ENCODE assay signal across 28 cellular contexts in the genomic region with DNA sequence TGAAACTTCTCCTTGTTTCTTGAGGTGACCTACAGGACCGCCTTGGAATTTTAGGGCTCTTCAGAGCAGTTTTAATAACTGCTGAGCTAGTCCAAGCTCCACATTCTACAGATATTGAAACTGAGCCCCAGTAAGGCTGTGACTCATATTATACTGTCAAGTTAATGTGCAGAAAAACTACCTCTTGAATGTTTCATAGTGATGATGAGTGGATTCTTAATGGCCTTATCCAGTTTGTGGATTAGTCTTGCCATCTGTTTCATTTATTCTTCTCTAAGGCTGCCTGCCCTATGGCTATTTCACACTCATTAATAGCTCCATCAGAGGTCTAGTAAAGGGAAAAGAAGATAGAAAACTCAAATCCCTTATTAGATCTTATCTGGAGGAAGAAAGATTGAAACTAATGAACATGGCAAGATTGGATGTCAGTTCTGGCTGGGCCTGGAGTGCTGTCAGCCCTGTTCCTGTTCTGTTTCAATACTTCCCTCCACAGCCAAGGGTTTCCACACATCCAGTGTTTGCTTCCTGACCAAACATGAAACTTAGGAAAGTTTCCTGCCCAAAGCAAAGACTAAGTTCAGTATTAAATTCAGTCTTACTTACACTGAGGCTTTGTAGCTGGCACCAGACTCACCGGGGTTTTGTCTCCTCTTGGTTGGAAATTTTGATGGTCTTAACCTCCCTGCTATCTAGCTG.
DNase-seq lines count a peak whose midpoint lies in the region; ATAC-seq and TF ChIP-seq lines count a peak whose summit lies in the region.
"Had no signal": no experiment of that assay in that cellular context is flagged by ENCODE, and none has a peak within 500 bp of the region (broad histone marks: within the 10 kb centered on the region; RNA-seq: fewer than 3 reads in every experiment).

No MANE protein-coding gene starts in this region.

- intact Hi-C loops in aorta (cut with DNase I) = no loop called here

- no peaks in the 10 kb centered on the region for H3K9me3 ChIP-seq in WERI-Rb-1 (ENCODE audit: severe bottlenecking)
- H3K9me3 ChIP-seq in aorta (ENCODE audit: control insufficient read depth, low read length) = peaks cover 1% of the 10 kb centered on the region
- H3K9me3 ChIP-seq: Caco-2, MG63 had no signal

- peak overlapping the region; percentile 51 for H3K27ac ChIP-seq in WERI-Rb-1
- no peak overlapping the region for H3K27ac ChIP-seq in aorta (ENCODE audit: low read depth in 1 of 2, low read length in 2 of 2)
- H3K27ac ChIP-seq: C4-2B, GM23248, RWPE1 had no signal

- WGBS in aorta, 2 donors = 66 to 77% methylated on average over 2 of the region's 2 CpGs

- DNase-seq in stimulated activated naive CD8-positive, alpha-beta T cell treated with anti-CD3 and anti-CD28 coated beads, Interleukin-15, Interleukin-2, amounts not matched to agents 100 U/mL and 50 U/mL, for 24 hours = no peak
- DNase-seq in stimulated activated naive CD8-positive, alpha-beta T cell treated with anti-CD3 and anti-CD28 coated beads, Interleukin-15, amount 100 ng/mL, for 72 hours = no peak
- peak; percentile 84 to 93 for DNase-seq in NCI-H524 (lab: John Stamatoyannopoulos, UW)
- no peak for DNase-seq in WERI-Rb-1
- no peak for DNase-seq in aorta
- no peak for DNase-seq in AG20443 (ENCODE audit: low spot score)
- DNase-seq in activated T-cell treated with anti-CD3 and anti-CD28 coated beads for 4 hours = no peak
- DNase-seq: Caco-2; CD8-positive, alpha-beta T cell; DMS153; GM23248; H9; IMR-90; KG1; MG63; NCI-H1105 treated with DMSO at 0.1 percent for 48 hours; NCI-H146; NCI-H1930; NCI-H2227 treated with DMSO at 0.1 percent for 48 hours; NCI-H510A; NCI-H774; SHP77; SW 1271 had no signal

- H3K9me3 Mint-ChIP-seq in stimulated activated naive CD8-positive, alpha-beta T cell treated with anti-CD3 and anti-CD28 coated beads, Interleukin-15, amount 100 ng/mL, for 72 hours = peaks cover 0 to 7% of the 10 kb centered on the region in 2 donors
- H3K9me3 Mint-ChIP-seq: CD8-positive, alpha-beta T cell had no signal

- peaks cover 0 to 2% of the 10 kb centered on the region in 2 donors for H3K4me1 ChIP-seq in aorta (ENCODE audit: control insufficient read depth in 1 of 2, insufficient read depth in 2 of 2, low read length in 2 of 2)
- H3K4me1 ChIP-seq: Caco-2 had no signal

- H3K27me3 Mint-ChIP-seq in stimulated activated naive CD8-positive, alpha-beta T cell treated with anti-CD3 and anti-CD28 coated beads, Interleukin-15, amount 100 ng/mL, for 72 hours = no peaks in the 10 kb centered on the region
- H3K27me3 Mint-ChIP-seq: B cell had no signal

- H3K36me3 ChIP-seq in WERI-Rb-1 (no peaks in the 10 kb centered on the region), aorta (ENCODE audit: control insufficient read depth in 1 of 2, insufficient read depth in 2 of 2, low read length in 1 of 2) (no peaks in the 10 kb centered on the region)
- H3K36me3 ChIP-seq: MG63 had no signal

- peak; percentile 19 for ATAC-seq in stimulated activated naive CD8-positive, alpha-beta T cell treated with anti-CD3 and anti-CD28 coated beads, Interleukin-15, Interleukin-2, amounts not matched to agents 100 U/mL and 50 U/mL, for 24 hours
- ATAC-seq in stimulated activated naive CD8-positive, alpha-beta T cell treated with anti-CD3 and anti-CD28 coated beads, Interleukin-15, amount 100 ng/mL, for 72 hours = no peak
- ATAC-seq in aorta (ENCODE audit: low FRiP score) (peak; percentile 26), HG02884 (IDR thresholded peaks at IDR 0.05; ENCODE audit: unreplicated experiment) (no peak)
- ATAC-seq: CD8-positive, alpha-beta T cell; Panc1 had no signal

- TF ChIP-seq CTCF in WERI-Rb-1 (IDR thresholded peaks at IDR 0.05; ENCODE audit: low read depth, low read length) = no peak

- H3K4me3 Mint-ChIP-seq in stimulated activated naive CD8-positive, alpha-beta T cell treated with anti-CD3 and anti-CD28 coated beads, Interleukin-15, amount 100 ng/mL, for 72 hours = no peak overlapping the region
- H3K4me3 Mint-ChIP-seq: B cell; CD8-positive, alpha-beta T cell; H9 had no signal

- H3K27ac Mint-ChIP-seq in stimulated activated naive CD8-positive, alpha-beta T cell treated with anti-CD3 and anti-CD28 coated beads, Interleukin-15, amount 100 ng/mL, for 72 hours = no peak overlapping the region
- H3K27ac Mint-ChIP-seq: B cell; CD8-positive, alpha-beta T cell; H9 had no signal

- H3K27me3 ChIP-seq in WERI-Rb-1 (ENCODE audit: insufficient read depth, low read depth, severe bottlenecking) (no peaks in the 10 kb centered on the region), aorta (ENCODE audit: control insufficient read depth in 1 of 2, insufficient read depth in 2 of 2, low read length in 1 of 2) (no peaks in the 10 kb centered on the region)
- H3K27me3 ChIP-seq: MG63 had no signal

- no peak overlapping the region for H3K4me3 ChIP-seq in WERI-Rb-1 (ENCODE audit: low read depth, low read length)
- H3K4me3 ChIP-seq in aorta (ENCODE audit: low read length in 2 of 2) = no peak overlapping the region
- H3K4me3 ChIP-seq: GM23248, MG63 had no signal

- H3K4me1 Mint-ChIP-seq in stimulated activated naive CD8-positive, alpha-beta T cell treated with anti-CD3 and anti-CD28 coated beads, Interleukin-15, amount 100 ng/mL, for 72 hours = no peaks in the 10 kb centered on the region
- H3K4me1 Mint-ChIP-seq: B cell, H9 had no signal

Comparison
In these comparisons a context has a peak if more than half of its experiments do, and no peak if none do; other contexts are left out.
1. ATAC-seq: peak in stimulated activated naive CD8-positive, alpha-beta T cell treated with anti-CD3 and anti-CD28 coated beads, Interleukin-15, Interleukin-2, amounts not matched to agents 100 U/mL and 50 U/mL, for 24 hours (single experiment) and aorta (single experiment); none in stimulated activated naive CD8-positive, alpha-beta T cell treated with anti-CD3 and anti-CD28 coated beads, Interleukin-15, amount 100 ng/mL, for 72 hours (single experiment) and HG02884 (single experiment).
2. DNase-seq: peak in NCI-H524 (2 of 2); none in stimulated activated naive CD8-positive, alpha-beta T cell treated with anti-CD3 and anti-CD28 coated beads, Interleukin-15, Interleukin-2, amounts not matched to agents 100 U/mL and 50 U/mL, for 24 hours (single experiment), stimulated activated naive CD8-positive, alpha-beta T cell treated with anti-CD3 and anti-CD28 coated beads, Interleukin-15, amount 100 ng/mL, for 72 hours (0 of 2), WERI-Rb-1 (single experiment), aorta (0 of 2), AG20443 (single experiment) and activated T-cell treated with anti-CD3 and anti-CD28 coated beads for 4 hours (single experiment).